Comparison of ENCODE assay signal across 10 cellular contexts in the genomic region with DNA sequence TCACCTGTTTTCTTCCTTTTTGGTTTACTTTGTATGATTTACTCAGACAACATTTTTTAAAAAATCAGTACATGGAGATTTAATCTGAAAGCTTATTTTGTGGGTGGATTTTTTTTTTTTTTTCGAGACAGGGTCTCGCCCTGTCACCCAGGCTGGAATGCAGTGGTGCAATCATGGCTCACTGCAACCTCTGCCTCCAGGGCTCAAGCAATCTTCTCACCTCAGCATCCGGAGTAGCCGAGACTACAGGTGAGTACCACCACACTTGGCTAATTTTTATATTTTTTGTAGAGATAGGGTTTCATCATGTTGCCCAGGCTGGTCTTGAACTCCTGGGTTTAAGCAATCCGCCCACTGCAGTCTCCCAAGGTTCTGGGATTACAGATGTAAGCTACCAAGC. TPM values are rescaled to one million over a fixed set of nuclear protein-coding genes. Genes with fewer than 3 reads are reported as not detected.
A peak's percentile ranks its signal among the peaks of the same experiment; 100 is the strongest.
DNase-seq lines count a peak whose midpoint lies in the region; ATAC-seq and TF ChIP-seq lines count a peak whose summit lies in the region.
"Had no signal": no experiment of that assay in that cellular context is flagged by ENCODE, and none has a peak within 500 bp of the region (broad histone marks: within the 10 kb centered on the region; RNA-seq: fewer than 3 reads in every experiment).

No MANE protein-coding gene starts in this region.

- POLR2A ChIA-PET in activated CD4-positive, alpha-beta T cell treated with anti-CD3 and anti-CD28 coated beads, Interleukin-2, amount 10 ng/mL, durations not matched to agents 7 days and 5 days (lab: Charles Lee), result no interaction called here

- peaks cover 49% of the 10 kb centered on the region for H3K36me3 ChIP-seq in WERI-Rb-1

- H3K4me3 Mint-ChIP-seq in activated CD4-positive, alpha-beta T cell treated with anti-CD3 and anti-CD28 coated beads, Interleukin-2, amount 10 ng/mL, durations not matched to agents 7 days and 5 days, result peak overlapping the region; percentile 23
- H3K4me3 Mint-ChIP-seq in stimulated activated effector memory CD8-positive, alpha-beta T cell treated with anti-CD3 and anti-CD28 coated beads, Interleukin-12 subunit alpha, Interleukin-12 subunit beta, amount 100 ng/mL, for 72 hours, result peak overlapping the region; percentile 86

- DNase-seq in activated CD4-positive, alpha-beta T cell treated with anti-CD3 and anti-CD28 coated beads, Interleukin-2, amount 10 ng/mL, durations not matched to agents 7 days and 5 days, result no peak
- DNase-seq in activated CD4-positive, alpha-beta T cell treated with anti-CD3 and anti-CD28 coated beads for 1 hour, result no peak
- DNase-seq in fibroblast of pulmonary artery (ENCODE audit: low read depth) (no peak), WERI-Rb-1 (no peak)
- no peak for DNase-seq in stimulated activated effector memory CD8-positive, alpha-beta T cell treated with anti-CD3 and anti-CD28 coated beads, Interleukin-12 subunit alpha, Interleukin-12 subunit beta, amount 100 ng/mL, for 72 hours (ENCODE audit: low spot score in 2 of 2)
- DNase-seq: activated CD4-positive, alpha-beta T cell treated with anti-CD3 and anti-CD28 coated beads, Interleukin-2, amount 50 U/mL, for 4 hours; stimulated activated CD4-positive, alpha-beta T cell treated with anti-CD3 and anti-CD28 coated beads, Interleukin-4, amount 100 ng/mL, for 1 hour had no signal

- no peak overlapping the region for H3K27ac Mint-ChIP-seq in activated CD4-positive, alpha-beta T cell treated with anti-CD3 and anti-CD28 coated beads, Interleukin-2, amount 10 ng/mL, durations not matched to agents 7 days and 5 days
- no peak overlapping the region for H3K27ac Mint-ChIP-seq in stimulated activated effector memory CD8-positive, alpha-beta T cell treated with anti-CD3 and anti-CD28 coated beads, Interleukin-12 subunit alpha, Interleukin-12 subunit beta, amount 100 ng/mL, for 72 hours

- H3K36me3 Mint-ChIP-seq in activated CD4-positive, alpha-beta T cell treated with anti-CD3 and anti-CD28 coated beads, Interleukin-2, amount 10 ng/mL, durations not matched to agents 7 days and 5 days (ENCODE audit: low read depth), result peaks cover 51% of the 10 kb centered on the region
- H3K36me3 Mint-ChIP-seq in stimulated activated effector memory CD8-positive, alpha-beta T cell treated with anti-CD3 and anti-CD28 coated beads, Interleukin-12 subunit alpha, Interleukin-12 subunit beta, amount 100 ng/mL, for 72 hours, result peaks cover 66% of the 10 kb centered on the region

- TF ChIP-seq CTCF in VCaP (conservative IDR thresholded peaks at IDR 0.05) (no peak), fibroblast of pulmonary artery (IDR thresholded peaks at IDR 0.05; ENCODE audit: low read length, missing control alignments) (no peak), WERI-Rb-1 (IDR thresholded peaks at IDR 0.05; ENCODE audit: low read depth, low read length) (no peak)

- H3K27me3 ChIP-seq in WERI-Rb-1 (ENCODE audit: insufficient read depth, low read depth, severe bottlenecking), result no peaks in the 10 kb centered on the region

- no peak for ATAC-seq in stimulated activated effector memory CD8-positive, alpha-beta T cell treated with anti-CD3 and anti-CD28 coated beads, Interleukin-12 subunit alpha, Interleukin-12 subunit beta, amount 100 ng/mL, for 72 hours
- ATAC-seq in GM21360 (IDR thresholded peaks at IDR 0.05; ENCODE audit: unreplicated experiment) (no peak), GM19035 (IDR thresholded peaks at IDR 0.05; ENCODE audit: unreplicated experiment) (no peak)

- peaks cover 71% of the 10 kb centered on the region for H3K4me1 Mint-ChIP-seq in activated CD4-positive, alpha-beta T cell treated with anti-CD3 and anti-CD28 coated beads, Interleukin-2, amount 10 ng/mL, durations not matched to agents 7 days and 5 days
- peaks cover 69% of the 10 kb centered on the region for H3K4me1 Mint-ChIP-seq in stimulated activated effector memory CD8-positive, alpha-beta T cell treated with anti-CD3 and anti-CD28 coated beads, Interleukin-12 subunit alpha, Interleukin-12 subunit beta, amount 100 ng/mL, for 72 hours

- CTCF ChIA-PET in activated CD4-positive, alpha-beta T cell treated with anti-CD3 and anti-CD28 coated beads, Interleukin-2, amount 10 ng/mL, durations not matched to agents 7 days and 5 days (lab: Charles Lee), result interaction anchor here (1.0 to 2.8 kb wide), 4 partner anchors 9 to 78 kb away, joined by 3 to 16 read pairs (median 6); no protein-coding TSS in a partner anchor

- no peaks in the 10 kb centered on the region for H3K9me3 ChIP-seq in WERI-Rb-1 (ENCODE audit: severe bottlenecking)

- H3K27me3 Mint-ChIP-seq in activated CD4-positive, alpha-beta T cell treated with anti-CD3 and anti-CD28 coated beads, Interleukin-2, amount 10 ng/mL, durations not matched to agents 7 days and 5 days, result no peaks in the 10 kb centered on the region

- peak overlapping the region; percentile 96 for H3K27ac ChIP-seq in VCaP
- H3K27ac ChIP-seq in WERI-Rb-1, result no peak overlapping the region

- H3K4me3 ChIP-seq in fibroblast of pulmonary artery (replicated peaks; ENCODE audit: low read depth, low read length) (peak overlapping the region; percentile 79), WERI-Rb-1 (ENCODE audit: low read depth, low read length) (no peak overlapping the region)

- H3K9me3 Mint-ChIP-seq in activated CD4-positive, alpha-beta T cell treated with anti-CD3 and anti-CD28 coated beads, Interleukin-2, amount 10 ng/mL, durations not matched to agents 7 days and 5 days, result no peaks in the 10 kb centered on the region
- H3K9me3 Mint-ChIP-seq in stimulated activated effector memory CD8-positive, alpha-beta T cell treated with anti-CD3 and anti-CD28 coated beads, Interleukin-12 subunit alpha, Interleukin-12 subunit beta, amount 100 ng/mL, for 72 hours, result no peaks in the 10 kb centered on the region

RNA-seq across cellular contexts. Expression of a gene that starts 2.5 kb away (rescaled TPM):
- total RNA-seq in activated CD4-positive, alpha-beta T cell treated with anti-CD3 and anti-CD28 coated beads, Interleukin-2, amount 10 ng/mL, durations not matched to agents 7 days and 5 days, result 100 to 1,000 TPM; 129 to 139 TPM

RNA-seq across cellular contexts. Expression of a gene that starts 11.7 kb away (rescaled TPM):
- total RNA-seq in activated CD4-positive, alpha-beta T cell treated with anti-CD3 and anti-CD28 coated beads, Interleukin-2, amount 10 ng/mL, durations not matched to agents 7 days and 5 days, result 1 to 10 TPM in 1 of 2 experiments, under 1 TPM in 1; 0.81 to 1.3 TPM

RNA-seq across cellular contexts. Expression of a gene that starts 25.1 kb away (rescaled TPM):
- total RNA-seq in activated CD4-positive, alpha-beta T cell treated with anti-CD3 and anti-CD28 coated beads, Interleukin-2, amount 10 ng/mL, durations not matched to agents 7 days and 5 days, result not detected
